In the genomic region with DNA sequence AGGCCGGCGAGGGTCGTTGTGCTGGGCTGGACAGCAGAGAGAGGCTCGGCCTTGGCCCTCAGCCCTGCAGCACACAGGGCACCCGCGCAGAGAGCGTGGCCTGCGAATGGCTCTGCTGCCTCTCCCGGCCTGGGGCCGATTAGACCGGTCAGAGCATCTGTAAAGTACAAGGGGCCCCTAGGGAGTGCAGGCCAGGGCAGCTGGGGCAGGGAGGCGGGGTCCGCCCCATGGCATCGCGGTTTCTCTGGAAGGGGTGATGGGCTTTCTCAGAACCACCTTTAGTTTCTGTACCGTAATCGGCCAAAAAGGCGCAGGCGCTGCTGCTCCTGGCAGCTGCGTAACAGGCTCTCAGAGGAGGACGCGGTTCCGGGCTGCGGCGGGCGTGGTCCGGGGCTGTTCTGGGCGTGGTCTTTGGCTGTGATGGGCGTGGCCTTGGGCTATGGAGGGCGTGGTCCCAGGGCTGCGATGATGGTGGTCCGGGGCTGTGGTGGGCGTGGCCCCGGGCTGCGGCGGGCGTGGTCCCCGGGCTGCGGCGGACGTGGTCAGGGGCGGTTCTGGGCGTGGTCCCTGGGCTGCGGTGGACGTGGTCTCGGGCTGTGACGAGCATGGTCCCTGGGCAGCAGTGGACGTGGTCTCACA, we compare ENCODE assay signal across 1 cellular context.
A peak's percentile ranks its signal among the peaks of the same experiment; 100 is the strongest.
TF ChIP-seq lines count a peak whose summit lies in the region.

No MANE protein-coding gene starts in this region.

TF ChIP-seq in K562, 482 proteins besides CTCF, POLR2A, EP300 and RAD21 (continued from another document and continues in another):
- TF ChIP-seq, protein P1, sequence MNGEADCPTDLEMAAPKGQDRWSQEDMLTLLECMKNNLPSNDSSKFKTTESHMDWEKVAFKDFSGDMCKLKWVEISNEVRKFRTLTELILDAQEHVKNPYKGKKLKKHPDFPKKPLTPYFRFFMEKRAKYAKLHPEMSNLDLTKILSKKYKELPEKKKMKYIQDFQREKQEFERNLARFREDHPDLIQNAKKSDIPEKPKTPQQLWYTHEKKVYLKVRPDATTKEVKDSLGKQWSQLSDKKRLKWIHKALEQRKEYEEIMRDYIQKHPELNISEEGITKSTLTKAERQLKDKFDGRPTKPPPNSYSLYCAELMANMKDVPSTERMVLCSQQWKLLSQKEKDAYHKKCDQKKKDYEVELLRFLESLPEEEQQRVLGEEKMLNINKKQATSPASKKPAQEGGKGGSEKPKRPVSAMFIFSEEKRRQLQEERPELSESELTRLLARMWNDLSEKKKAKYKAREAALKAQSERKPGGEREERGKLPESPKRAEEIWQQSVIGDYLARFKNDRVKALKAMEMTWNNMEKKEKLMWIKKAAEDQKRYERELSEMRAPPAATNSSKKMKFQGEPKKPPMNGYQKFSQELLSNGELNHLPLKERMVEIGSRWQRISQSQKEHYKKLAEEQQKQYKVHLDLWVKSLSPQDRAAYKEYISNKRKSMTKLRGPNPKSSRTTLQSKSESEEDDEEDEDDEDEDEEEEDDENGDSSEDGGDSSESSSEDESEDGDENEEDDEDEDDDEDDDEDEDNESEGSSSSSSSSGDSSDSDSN (IDR thresholded peaks at IDR 0.05; ENCODE audit: borderline replicate concordance in 1 of 2, low read depth in 2 of 2, low read length in 2 of 2) = 0 out of 4 replicates have a peak, but pooled peaks have one; percentile 15 to 22
- TF ChIP-seq ATF1 (CRISPR knock-in tag; IDR thresholded peaks at IDR 0.05) (no peak), ATF1 (tag; IDR thresholded peaks at IDR 0.05) (peak; percentile 63), TBP (optimal IDR thresholded peaks at IDR 0.05; ENCODE audit: low read depth, low read length) (peak; percentile 31), SMAD1 (IDR thresholded peaks at IDR 0.05; ENCODE audit: low read depth, low read length, partially characterized antibody) (no peak), SOX6 (IDR thresholded peaks at IDR 0.05) (0 out of 2 replicates have a peak, but pooled peaks have one; percentile 21), PML (IDR thresholded peaks at IDR 0.05; ENCODE audit: low read length) (no peak), EZH2 (IDR thresholded peaks at IDR 0.05; ENCODE audit: borderline replicate concordance, low read depth, low read length) (no peak), PCBP1 (IDR thresholded peaks at IDR 0.05; ENCODE audit: low read depth, low read length, poor library complexity, severe bottlenecking) (peak; percentile 69), POLR2G (IDR thresholded peaks at IDR 0.05; ENCODE audit: low read depth, low read length) (peak; percentile 76), CBX5 (IDR thresholded peaks at IDR 0.05; ENCODE audit: borderline replicate concordance, low read depth) (0 out of 2 replicates have a peak, but pooled peaks have one; percentile 19), STAG1 (CRISPR knock-in tag; IDR thresholded peaks at IDR 0.05; ENCODE audit: borderline replicate concordance) (no peak), NCOA6 (IDR thresholded peaks at IDR 0.05) (no peak), L3MBTL2 (IDR thresholded peaks at IDR 0.05) (peak; percentile 41), MYC (IDR thresholded peaks at IDR 0.05; ENCODE audit: low read depth, low read length) (peak; percentile 58; the same call in 1 of the 2 replicates), MYC (CRISPR knock-in tag; IDR thresholded peaks at IDR 0.05; ENCODE audit: borderline replicate concordance, low read depth) (no peak), MEIS2 (IDR thresholded peaks at IDR 0.05; ENCODE audit: partially characterized antibody) (peak; percentile 25), PPARD (CRISPR knock-in tag; IDR thresholded peaks at IDR 0.05) (no peak), ATF7 (IDR thresholded peaks at IDR 0.05) (peak; percentile 60; the same call in 1 of the 2 replicates), PHF8 (IDR thresholded peaks at IDR 0.05; ENCODE audit: borderline replicate concordance, low read length) (peak; percentile 60; the same call in 1 of the 2 replicates), KLF1 (tag; IDR thresholded peaks at IDR 0.05) (peak; percentile 85; the same call in 1 of the 2 replicates), KAT8 (IDR thresholded peaks at IDR 0.05; ENCODE audit: low read depth) (no peak), PHF21A (IDR thresholded peaks at IDR 0.05; ENCODE audit: borderline replicate concordance, low read depth) (no peak), ZBTB1 (CRISPR knock-in tag; IDR thresholded peaks at IDR 0.05; ENCODE audit: borderline replicate concordance, low read depth) (peak; percentile 94; the same call in 1 of the 2 replicates), CXXC5 (CRISPR knock-in tag; IDR thresholded peaks at IDR 0.05) (peak; percentile 72), TRIM28 (IDR thresholded peaks at IDR 0.05) (0 out of 2 replicates have a peak, but pooled peaks have one; percentile 22), HCFC1 (IDR thresholded peaks at IDR 0.05; ENCODE audit: low read depth, low read length) (0 out of 2 replicates have a peak, but pooled peaks have one; percentile 10), CCNT2 (IDR thresholded peaks at IDR 0.05; ENCODE audit: borderline replicate concordance, extremely low read depth, insufficient read length, low read depth, low read length) (peak; percentile 44), LEF1 (IDR thresholded peaks at IDR 0.05) (no peak), CTBP1 (IDR thresholded peaks at IDR 0.05; ENCODE audit: borderline replicate concordance) (peak; percentile 71), BCOR (IDR thresholded peaks at IDR 0.05) (0 out of 2 replicates have a peak, but pooled peaks have one; percentile 13), ZSCAN32 (CRISPR knock-in tag; IDR thresholded peaks at IDR 0.05) (no peak), SIN3A (IDR thresholded peaks at IDR 0.05; ENCODE audit: borderline replicate concordance in 2 of 2, control insufficient read depth in 1 of 2, low read depth in 2 of 2, low read length in 2 of 2) (no peak)
- TF ChIP-seq, protein P2, sequence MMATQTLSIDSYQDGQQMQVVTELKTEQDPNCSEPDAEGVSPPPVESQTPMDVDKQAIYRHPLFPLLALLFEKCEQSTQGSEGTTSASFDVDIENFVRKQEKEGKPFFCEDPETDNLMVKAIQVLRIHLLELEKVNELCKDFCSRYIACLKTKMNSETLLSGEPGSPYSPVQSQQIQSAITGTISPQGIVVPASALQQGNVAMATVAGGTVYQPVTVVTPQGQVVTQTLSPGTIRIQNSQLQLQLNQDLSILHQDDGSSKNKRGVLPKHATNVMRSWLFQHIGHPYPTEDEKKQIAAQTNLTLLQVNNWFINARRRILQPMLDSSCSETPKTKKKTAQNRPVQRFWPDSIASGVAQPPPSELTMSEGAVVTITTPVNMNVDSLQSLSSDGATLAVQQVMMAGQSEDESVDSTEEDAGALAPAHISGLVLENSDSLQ (IDR thresholded peaks at IDR 0.05) = peak; percentile 90
- TF ChIP-seq, protein P3, sequence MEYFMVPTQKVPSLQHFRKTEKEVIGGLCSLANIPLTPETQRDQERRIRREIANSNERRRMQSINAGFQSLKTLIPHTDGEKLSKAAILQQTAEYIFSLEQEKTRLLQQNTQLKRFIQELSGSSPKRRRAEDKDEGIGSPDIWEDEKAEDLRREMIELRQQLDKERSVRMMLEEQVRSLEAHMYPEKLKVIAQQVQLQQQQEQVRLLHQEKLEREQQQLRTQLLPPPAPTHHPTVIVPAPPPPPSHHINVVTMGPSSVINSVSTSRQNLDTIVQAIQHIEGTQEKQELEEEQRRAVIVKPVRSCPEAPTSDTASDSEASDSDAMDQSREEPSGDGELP (CRISPR knock-in tag; IDR thresholded peaks at IDR 0.05; ENCODE audit: borderline replicate concordance) = peak; percentile 46; the same call in 1 of the 2 replicates
- TF ChIP-seq, protein P4, sequence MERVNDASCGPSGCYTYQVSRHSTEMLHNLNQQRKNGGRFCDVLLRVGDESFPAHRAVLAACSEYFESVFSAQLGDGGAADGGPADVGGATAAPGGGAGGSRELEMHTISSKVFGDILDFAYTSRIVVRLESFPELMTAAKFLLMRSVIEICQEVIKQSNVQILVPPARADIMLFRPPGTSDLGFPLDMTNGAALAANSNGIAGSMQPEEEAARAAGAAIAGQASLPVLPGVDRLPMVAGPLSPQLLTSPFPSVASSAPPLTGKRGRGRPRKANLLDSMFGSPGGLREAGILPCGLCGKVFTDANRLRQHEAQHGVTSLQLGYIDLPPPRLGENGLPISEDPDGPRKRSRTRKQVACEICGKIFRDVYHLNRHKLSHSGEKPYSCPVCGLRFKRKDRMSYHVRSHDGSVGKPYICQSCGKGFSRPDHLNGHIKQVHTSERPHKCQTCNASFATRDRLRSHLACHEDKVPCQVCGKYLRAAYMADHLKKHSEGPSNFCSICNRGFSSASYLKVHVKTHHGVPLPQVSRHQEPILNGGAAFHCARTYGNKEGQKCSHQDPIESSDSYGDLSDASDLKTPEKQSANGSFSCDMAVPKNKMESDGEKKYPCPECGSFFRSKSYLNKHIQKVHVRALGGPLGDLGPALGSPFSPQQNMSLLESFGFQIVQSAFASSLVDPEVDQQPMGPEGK (CRISPR knock-in tag; IDR thresholded peaks at IDR 0.05; ENCODE audit: borderline replicate concordance) = no peak
- TF ChIP-seq, protein P5, sequence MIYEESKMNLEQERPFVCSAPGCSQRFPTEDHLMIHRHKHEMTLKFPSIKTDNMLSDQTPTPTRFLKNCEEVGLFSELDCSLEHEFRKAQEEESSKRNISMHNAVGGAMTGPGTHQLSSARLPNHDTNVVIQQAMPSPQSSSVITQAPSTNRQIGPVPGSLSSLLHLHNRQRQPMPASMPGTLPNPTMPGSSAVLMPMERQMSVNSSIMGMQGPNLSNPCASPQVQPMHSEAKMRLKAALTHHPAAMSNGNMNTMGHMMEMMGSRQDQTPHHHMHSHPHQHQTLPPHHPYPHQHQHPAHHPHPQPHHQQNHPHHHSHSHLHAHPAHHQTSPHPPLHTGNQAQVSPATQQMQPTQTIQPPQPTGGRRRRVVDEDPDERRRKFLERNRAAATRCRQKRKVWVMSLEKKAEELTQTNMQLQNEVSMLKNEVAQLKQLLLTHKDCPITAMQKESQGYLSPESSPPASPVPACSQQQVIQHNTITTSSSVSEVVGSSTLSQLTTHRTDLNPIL (CRISPR knock-in tag; IDR thresholded peaks at IDR 0.05) = no peak
- TF ChIP-seq, protein P6, sequence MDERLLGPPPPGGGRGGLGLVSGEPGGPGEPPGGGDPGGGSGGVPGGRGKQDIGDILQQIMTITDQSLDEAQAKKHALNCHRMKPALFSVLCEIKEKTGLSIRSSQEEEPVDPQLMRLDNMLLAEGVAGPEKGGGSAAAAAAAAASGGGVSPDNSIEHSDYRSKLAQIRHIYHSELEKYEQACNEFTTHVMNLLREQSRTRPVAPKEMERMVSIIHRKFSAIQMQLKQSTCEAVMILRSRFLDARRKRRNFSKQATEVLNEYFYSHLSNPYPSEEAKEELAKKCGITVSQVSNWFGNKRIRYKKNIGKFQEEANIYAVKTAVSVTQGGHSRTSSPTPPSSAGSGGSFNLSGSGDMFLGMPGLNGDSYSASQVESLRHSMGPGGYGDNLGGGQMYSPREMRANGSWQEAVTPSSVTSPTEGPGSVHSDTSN (CRISPR knock-in tag; IDR thresholded peaks at IDR 0.05; ENCODE audit: low read depth) = 0 out of 2 replicates have a peak, but pooled peaks have one; percentile 22
- TF ChIP-seq, protein P6 (tag; conservative IDR thresholded peaks at IDR 0.05; ENCODE audit: low read depth) = no peak
- TF ChIP-seq, protein P7, sequence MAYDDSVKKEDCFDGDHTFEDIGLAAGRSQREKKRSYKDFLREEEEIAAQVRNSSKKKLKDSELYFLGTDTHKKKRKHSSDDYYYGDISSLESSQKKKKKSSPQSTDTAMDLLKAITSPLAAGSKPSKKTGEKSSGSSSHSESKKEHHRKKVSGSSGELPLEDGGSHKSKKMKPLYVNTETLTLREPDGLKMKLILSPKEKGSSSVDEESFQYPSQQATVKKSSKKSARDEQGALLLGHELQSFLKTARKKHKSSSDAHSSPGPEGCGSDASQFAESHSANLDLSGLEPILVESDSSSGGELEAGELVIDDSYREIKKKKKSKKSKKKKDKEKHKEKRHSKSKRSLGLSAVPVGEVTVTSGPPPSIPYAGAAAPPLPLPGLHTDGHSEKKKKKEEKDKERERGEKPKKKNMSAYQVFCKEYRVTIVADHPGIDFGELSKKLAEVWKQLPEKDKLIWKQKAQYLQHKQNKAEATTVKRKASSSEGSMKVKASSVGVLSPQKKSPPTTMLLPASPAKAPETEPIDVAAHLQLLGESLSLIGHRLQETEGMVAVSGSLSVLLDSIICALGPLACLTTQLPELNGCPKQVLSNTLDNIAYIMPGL (CRISPR knock-in tag; IDR thresholded peaks at IDR 0.05) = no peak
- TF ChIP-seq, protein P8, sequence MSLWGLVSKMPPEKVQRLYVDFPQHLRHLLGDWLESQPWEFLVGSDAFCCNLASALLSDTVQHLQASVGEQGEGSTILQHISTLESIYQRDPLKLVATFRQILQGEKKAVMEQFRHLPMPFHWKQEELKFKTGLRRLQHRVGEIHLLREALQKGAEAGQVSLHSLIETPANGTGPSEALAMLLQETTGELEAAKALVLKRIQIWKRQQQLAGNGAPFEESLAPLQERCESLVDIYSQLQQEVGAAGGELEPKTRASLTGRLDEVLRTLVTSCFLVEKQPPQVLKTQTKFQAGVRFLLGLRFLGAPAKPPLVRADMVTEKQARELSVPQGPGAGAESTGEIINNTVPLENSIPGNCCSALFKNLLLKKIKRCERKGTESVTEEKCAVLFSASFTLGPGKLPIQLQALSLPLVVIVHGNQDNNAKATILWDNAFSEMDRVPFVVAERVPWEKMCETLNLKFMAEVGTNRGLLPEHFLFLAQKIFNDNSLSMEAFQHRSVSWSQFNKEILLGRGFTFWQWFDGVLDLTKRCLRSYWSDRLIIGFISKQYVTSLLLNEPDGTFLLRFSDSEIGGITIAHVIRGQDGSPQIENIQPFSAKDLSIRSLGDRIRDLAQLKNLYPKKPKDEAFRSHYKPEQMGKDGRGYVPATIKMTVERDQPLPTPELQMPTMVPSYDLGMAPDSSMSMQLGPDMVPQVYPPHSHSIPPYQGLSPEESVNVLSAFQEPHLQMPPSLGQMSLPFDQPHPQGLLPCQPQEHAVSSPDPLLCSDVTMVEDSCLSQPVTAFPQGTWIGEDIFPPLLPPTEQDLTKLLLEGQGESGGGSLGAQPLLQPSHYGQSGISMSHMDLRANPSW (CRISPR knock-in tag; IDR thresholded peaks at IDR 0.05) = no peak
- TF ChIP-seq, protein P9, sequence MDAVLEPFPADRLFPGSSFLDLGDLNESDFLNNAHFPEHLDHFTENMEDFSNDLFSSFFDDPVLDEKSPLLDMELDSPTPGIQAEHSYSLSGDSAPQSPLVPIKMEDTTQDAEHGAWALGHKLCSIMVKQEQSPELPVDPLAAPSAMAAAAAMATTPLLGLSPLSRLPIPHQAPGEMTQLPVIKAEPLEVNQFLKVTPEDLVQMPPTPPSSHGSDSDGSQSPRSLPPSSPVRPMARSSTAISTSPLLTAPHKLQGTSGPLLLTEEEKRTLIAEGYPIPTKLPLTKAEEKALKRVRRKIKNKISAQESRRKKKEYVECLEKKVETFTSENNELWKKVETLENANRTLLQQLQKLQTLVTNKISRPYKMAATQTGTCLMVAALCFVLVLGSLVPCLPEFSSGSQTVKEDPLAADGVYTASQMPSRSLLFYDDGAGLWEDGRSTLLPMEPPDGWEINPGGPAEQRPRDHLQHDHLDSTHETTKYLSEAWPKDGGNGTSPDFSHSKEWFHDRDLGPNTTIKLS (IDR thresholded peaks at IDR 0.05; ENCODE audit: borderline replicate concordance, low read depth) = peak; percentile 37; the same call in 1 of the 2 replicates
